ENCODE assay signal across 19 cellular contexts in the genomic region with DNA sequence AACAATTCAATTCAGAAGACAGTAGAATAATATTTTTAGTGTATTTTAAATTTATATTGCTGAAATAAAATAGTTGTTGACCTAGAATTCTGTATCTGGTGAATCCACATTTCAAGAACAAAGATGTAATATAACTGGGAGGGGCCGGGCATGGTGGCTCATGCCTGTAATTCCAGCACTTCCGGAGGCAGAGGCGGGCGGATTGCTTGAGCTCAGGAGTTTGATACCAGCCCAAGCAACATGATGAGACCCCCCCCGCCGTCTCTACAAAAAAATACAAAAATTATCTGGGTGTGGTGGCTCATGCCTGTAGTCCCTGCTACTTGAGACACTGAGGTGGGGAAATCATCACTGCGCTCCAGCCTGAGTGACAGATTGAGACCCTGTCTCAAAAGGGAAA.
DNase-seq lines count a peak whose midpoint lies in the region; ATAC-seq and TF ChIP-seq lines count a peak whose summit lies in the region.
"Had no signal": no experiment of that assay in that cellular context is flagged by ENCODE, and none has a peak within 500 bp of the region (broad histone marks: within the 10 kb centered on the region; RNA-seq: fewer than 3 reads in every experiment).

No MANE protein-coding gene starts in this region.

- peaks cover 7 to 27% (median 18%) of the 10 kb centered on the region in 12 donors for H3K4me1 ChIP-seq in heart left ventricle
- no peaks in the 10 kb centered on the region for H3K4me1 ChIP-seq in testis
- H3K4me1 ChIP-seq in mesendoderm (ENCODE audit: control insufficient read depth, low read depth, low read length), result peaks cover 5% of the 10 kb centered on the region
- H3K4me1 ChIP-seq in smooth muscle cell (ENCODE audit: low read depth), result no peaks in the 10 kb centered on the region

- H3K18ac ChIP-seq in mesendoderm (ENCODE audit: low read length), result no peak overlapping the region

- no peaks in the 10 kb centered on the region for H3F3A ChIP-seq in smooth muscle cell (ENCODE audit: low read depth)

- H3K4ac ChIP-seq in mesendoderm (ENCODE audit: low read depth, low read length), result no peak overlapping the region

- H3K4me2 ChIP-seq in mesendoderm (ENCODE audit: low read length), result no peak overlapping the region
- H3K4me2 ChIP-seq in smooth muscle cell, result no peak overlapping the region
- H3K4me2 ChIP-seq: KMS-11 had no signal

- no peak overlapping the region for H4K8ac ChIP-seq in mesendoderm (ENCODE audit: low read depth, low read length)

- peaks cover 22% of the 10 kb centered on the region for H3K27me3 Mint-ChIP-seq in chondrocyte (ENCODE audit: low read depth)

- TF ChIP-seq POLR2A in heart left ventricle (IDR thresholded peaks at IDR 0.05), result no peak
- no peak for TF ChIP-seq POLR2A in testis (IDR thresholded peaks at IDR 0.05)

- H3K4me3 ChIP-seq in heart left ventricle (no peak overlapping the region), testis (no peak overlapping the region), mesendoderm (ENCODE audit: low read length) (no peak overlapping the region), smooth muscle cell (no peak overlapping the region)

- peaks cover 14% of the 10 kb centered on the region for H3K4me1 Mint-ChIP-seq in chondrocyte (ENCODE audit: low read depth)

- H3K27me3 ChIP-seq in heart left ventricle (no peaks in the 10 kb centered on the region), testis (no peaks in the 10 kb centered on the region), mesendoderm (ENCODE audit: insufficient read depth, low read length, poor library complexity) (no peaks in the 10 kb centered on the region), smooth muscle cell (ENCODE audit: low read depth) (peaks cover 6% of the 10 kb centered on the region)
- H3K27me3 ChIP-seq: BE2C had no signal

- H2BK15ac ChIP-seq in mesendoderm (replicated peaks; ENCODE audit: low read depth), result no peak overlapping the region

- DNase-seq in cardiac septum (ENCODE audit: low spot score) (peak; percentile 60), heart left ventricle (no peak), chondrocyte (ENCODE audit: low spot score) (peak; percentile 22), mesenteric fat pad (ENCODE audit: low spot score) (peak; percentile 53), testis (peak; percentile 12), mesendoderm (no peak), smooth muscle cell (lab: John Stamatoyannopoulos, UW; ENCODE audit: unreplicated experiment) (no peak)
- DNase-seq: BE2C; CD4-positive, alpha-beta T cell; EL; NCI-H1417; NCI-H187 treated with DMSO at 0.1 percent for 48 hours; NCI-H2227 treated with DMSO at 0.1 percent for 48 hours; NCI-H510A treated with DMSO at 0.1 percent for 48 hours; NCI-H82; OCI-M1; SHP77 treated with DMSO at 0.1 percent for 48 hours had no signal

- TF ChIP-seq CTCF in heart left ventricle (IDR thresholded peaks at IDR 0.05), result no peak
- TF ChIP-seq CTCF in chondrocyte (IDR thresholded peaks at IDR 0.05), result no peak
- TF ChIP-seq CTCF in testis (IDR thresholded peaks at IDR 0.05), result no peak
- no peak for TF ChIP-seq CTCF in smooth muscle cell (IDR thresholded peaks at IDR 0.05; ENCODE audit: borderline replicate concordance, insufficient read depth, poor library complexity, severe bottlenecking)

- intact Hi-C loops in cardiac septum (cut with DNase I), result no loop called here
- intact Hi-C loops in heart left ventricle (cut with DNase I), result loop anchor here in 2 of 10 donors (5.0 to 10.0 kb wide), 2 partner anchors 84 to 87 kb away; a partner anchor contains a TSS
- intact Hi-C loops in testis (cut with DNase I; ENCODE audit: low total_unique reads), result no loop called here

- H4K20me1 ChIP-seq in smooth muscle cell (ENCODE audit: low read depth), result no peaks in the 10 kb centered on the region

- H3K36me3 ChIP-seq in heart left ventricle, result no peaks in the 10 kb centered on the region
- no peaks in the 10 kb centered on the region for H3K36me3 ChIP-seq in testis (ENCODE audit: low read depth, missing control alignments)
- H3K36me3 ChIP-seq in mesendoderm (ENCODE audit: control insufficient read depth, insufficient read depth, low read length), result no peaks in the 10 kb centered on the region
- H3K36me3 ChIP-seq in smooth muscle cell (ENCODE audit: low read depth), result no peaks in the 10 kb centered on the region
- H3K36me3 ChIP-seq: BE2C had no signal

- H3K79me1 ChIP-seq in mesendoderm (ENCODE audit: low read length), result no peaks in the 10 kb centered on the region

- no peak overlapping the region for H2BK120ac ChIP-seq in mesendoderm (ENCODE audit: low read depth, low read length)

- no peak overlapping the region for H3K56ac ChIP-seq in mesendoderm (ENCODE audit: low read length)

- no peak overlapping the region for H3K4me3 Mint-ChIP-seq in chondrocyte (ENCODE audit: unreplicated experiment)
- H3K4me3 Mint-ChIP-seq: CD4-positive, alpha-beta T cell had no signal

- H3K9ac ChIP-seq in mesendoderm (ENCODE audit: low read length), result no peak overlapping the region
- H3K9ac ChIP-seq in smooth muscle cell (ENCODE audit: low read depth), result no peak overlapping the region
- H3K9ac ChIP-seq: KMS-11 had no signal

- H3K9me3 ChIP-seq in heart left ventricle (peaks cover 0 to 11% (median 7%) of the 10 kb centered on the region in 12 donors), testis (no peaks in the 10 kb centered on the region), smooth muscle cell (replicated peaks; ENCODE audit: low read depth) (no peaks in the 10 kb centered on the region)
- H3K9me3 ChIP-seq: BE2C had no signal

- H3K23ac ChIP-seq in mesendoderm (ENCODE audit: low read length), result no peak overlapping the region

- peaks cover 12% of the 10 kb centered on the region for H3K9me3 Mint-ChIP-seq in chondrocyte (ENCODE audit: low read depth)

- no peak overlapping the region for H2AFZ ChIP-seq in smooth muscle cell (ENCODE audit: low read depth)

- no peak overlapping the region for H4K5ac ChIP-seq in mesendoderm (ENCODE audit: low read length)

- peaks cover 3% of the 10 kb centered on the region for H3K36me3 Mint-ChIP-seq in chondrocyte (ENCODE audit: low read depth)

- H3K27ac ChIP-seq in heart left ventricle (no peak overlapping the region), testis (no peak overlapping the region), mesendoderm (ENCODE audit: low read depth, low read length) (no peak overlapping the region), smooth muscle cell (ENCODE audit: low read depth) (no peak overlapping the region)
- H3K27ac ChIP-seq: KMS-11 had no signal

- no peak overlapping the region for H2AK5ac ChIP-seq in mesendoderm (ENCODE audit: low read length)

- no peak overlapping the region for H3K27ac Mint-ChIP-seq in chondrocyte (ENCODE audit: unreplicated experiment)
- H3K27ac Mint-ChIP-seq: CD4-positive, alpha-beta T cell had no signal

- 54 to 65% (median 61%) methylated on average over 7 of the region's 7 CpGs for WGBS in heart left ventricle, 4 donors
- WGBS in testis, 2 donors, result 74 to 88% methylated on average over 7 of the region's 7 CpGs
- no CpG with 5 or more reads among the region's 7 CpGs for WGBS in mesendoderm (ENCODE audit: extremely low coverage, insufficient coverage, low lambda C conversion rate)
- 83% methylated on average over 7 of the region's 7 CpGs for WGBS in smooth muscle cell (ENCODE audit: low lambda C conversion rate)

- no peak overlapping the region for H2BK5ac ChIP-seq in mesendoderm (ENCODE audit: low read length)

- ATAC-seq in heart left ventricle (no peak), HG02610 (IDR thresholded peaks at IDR 0.05; ENCODE audit: unreplicated experiment) (no peak)

- H3K79me2 ChIP-seq in mesendoderm (ENCODE audit: control insufficient read depth, insufficient read depth, low read length) (no peaks in the 10 kb centered on the region), smooth muscle cell (ENCODE audit: low read depth) (no peaks in the 10 kb centered on the region)

Comparison
In these comparisons a context has a peak if more than half of its experiments do, and no peak if none do; other contexts are left out.
1. DNase-seq: peak in cardiac septum (single experiment), chondrocyte (single experiment), mesenteric fat pad (single experiment) and testis (single experiment); none in heart left ventricle (0 of 5), mesendoderm (single experiment) and smooth muscle cell (single experiment).